ENCODE assay signal across 1 cellular context in the genomic region with DNA sequence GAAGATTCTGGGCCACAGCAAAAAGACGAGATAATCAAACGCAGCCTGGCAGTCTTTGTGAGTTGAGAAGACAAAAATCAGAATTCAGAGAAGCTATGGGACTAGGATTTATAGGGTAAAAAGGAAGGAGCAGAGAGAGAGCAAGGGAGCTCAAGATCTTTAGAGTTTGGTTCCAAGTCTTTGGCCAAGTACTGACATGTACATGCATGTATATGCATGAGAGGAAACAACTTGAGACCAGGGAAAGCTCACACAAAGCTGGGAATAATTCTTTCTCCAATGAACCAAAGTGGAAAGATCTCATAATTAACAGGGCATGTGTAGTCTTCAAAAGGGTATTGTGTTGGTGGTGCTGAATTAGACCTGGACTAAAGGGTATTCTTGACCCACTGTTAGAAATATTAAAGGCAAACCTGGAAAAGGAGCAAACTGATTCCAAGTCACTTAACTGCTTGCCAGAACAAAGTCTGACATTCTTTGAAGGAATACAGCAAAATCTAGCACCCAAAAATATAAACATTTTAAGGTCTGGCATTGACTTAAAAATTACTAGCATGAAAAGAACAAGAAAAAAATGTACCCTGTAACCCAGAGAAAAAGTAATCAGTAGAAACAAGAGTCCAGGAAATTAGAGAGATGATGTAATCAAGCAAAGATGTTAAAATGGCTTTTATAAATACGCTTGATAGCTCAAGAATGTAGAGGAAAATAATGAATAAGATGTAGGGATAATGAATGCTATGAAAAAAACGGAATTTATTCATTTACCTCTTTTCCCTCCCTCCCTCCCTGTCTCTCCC.
TF ChIP-seq lines count a peak whose summit lies in the region.

No MANE protein-coding gene starts in this region.

TF ChIP-seq in WTC11, 78 proteins besides CTCF, POLR2A, EP300 and RAD21 (continued from another document):
- TF ChIP-seq, protein P1, sequence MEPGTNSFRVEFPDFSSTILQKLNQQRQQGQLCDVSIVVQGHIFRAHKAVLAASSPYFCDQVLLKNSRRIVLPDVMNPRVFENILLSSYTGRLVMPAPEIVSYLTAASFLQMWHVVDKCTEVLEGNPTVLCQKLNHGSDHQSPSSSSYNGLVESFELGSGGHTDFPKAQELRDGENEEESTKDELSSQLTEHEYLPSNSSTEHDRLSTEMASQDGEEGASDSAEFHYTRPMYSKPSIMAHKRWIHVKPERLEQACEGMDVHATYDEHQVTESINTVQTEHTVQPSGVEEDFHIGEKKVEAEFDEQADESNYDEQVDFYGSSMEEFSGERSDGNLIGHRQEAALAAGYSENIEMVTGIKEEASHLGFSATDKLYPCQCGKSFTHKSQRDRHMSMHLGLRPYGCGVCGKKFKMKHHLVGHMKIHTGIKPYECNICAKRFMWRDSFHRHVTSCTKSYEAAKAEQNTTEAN (CRISPR knock-in tag; IDR thresholded peaks at IDR 0.05) = no peak
- TF ChIP-seq ZNF317 (CRISPR knock-in tag; IDR thresholded peaks at IDR 0.05; ENCODE audit: borderline replicate concordance, low read depth) = no peak
- no peak for TF ChIP-seq TP53 (CRISPR knock-in tag; IDR thresholded peaks at IDR 0.05)
